1 cellular context compared by ENCODE assay signal in genomic region chr2:150484006-150484405, GRCh38.
TF ChIP-seq lines count a peak whose summit lies in the region.

No MANE protein-coding gene starts in this region.

TF ChIP-seq in WTC11, 78 proteins besides CTCF, POLR2A, EP300 and RAD21 (continued from another document):
- TF ChIP-seq ZNF281 (CRISPR knock-in tag; IDR thresholded peaks at IDR 0.05) (no peak), GRHL2 (CRISPR knock-in tag; IDR thresholded peaks at IDR 0.05; ENCODE audit: insufficient replicate concordance, severe bottlenecking) (no peak), FOXK1 (CRISPR knock-in tag; IDR thresholded peaks at IDR 0.05) (no peak), ERG (CRISPR knock-in tag; IDR thresholded peaks at IDR 0.05) (no peak), GABPB1 (CRISPR knock-in tag; IDR thresholded peaks at IDR 0.05) (no peak), OVOL2 (CRISPR knock-in tag; IDR thresholded peaks at IDR 0.05; ENCODE audit: borderline replicate concordance) (no peak), USF2 (CRISPR knock-in tag; IDR thresholded peaks at IDR 0.05) (no peak), ATF6 (CRISPR knock-in tag; IDR thresholded peaks at IDR 0.05) (no peak), E2F4 (CRISPR knock-in tag; IDR thresholded peaks at IDR 0.05; ENCODE audit: borderline replicate concordance, low read depth) (no peak), E2F1 (CRISPR knock-in tag; IDR thresholded peaks at IDR 0.05) (no peak), FOXP4 (CRISPR knock-in tag; IDR thresholded peaks at IDR 0.05) (no peak), ZNF423 (CRISPR knock-in tag; IDR thresholded peaks at IDR 0.05) (no peak)
